ENCODE assay signal across 1 cellular context in the genomic region with DNA sequence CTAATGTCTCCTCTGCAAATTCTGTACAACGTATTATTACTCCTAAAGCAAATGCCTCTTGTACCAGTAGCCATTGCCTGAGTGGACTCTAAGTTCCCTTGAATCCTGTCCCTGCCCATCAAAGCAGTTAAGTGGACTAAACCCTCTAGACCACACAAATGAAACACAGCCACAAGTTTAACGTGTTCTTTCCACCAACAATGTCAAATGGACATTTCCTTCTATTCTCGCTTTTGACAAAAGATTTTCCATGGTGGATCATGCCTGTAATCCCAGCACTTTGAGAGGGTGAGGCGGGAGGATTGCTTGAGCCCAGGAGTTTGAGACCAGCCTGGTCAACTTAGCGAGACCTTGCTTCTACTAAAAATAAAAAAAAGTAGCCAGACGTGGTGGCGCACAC.
TF ChIP-seq lines count a peak whose summit lies in the region.

No MANE protein-coding gene starts in this region.

TF ChIP-seq in endothelial cell of umbilical vein, 7 proteins besides CTCF, POLR2A, EP300 and RAD21 (continued from another document):
- no peak for TF ChIP-seq GATA2 (IDR thresholded peaks at IDR 0.05; ENCODE audit: insufficient read depth, insufficient read length, low read depth, low read length)
